ENCODE assay signal across 2 cellular contexts in the genomic region with DNA sequence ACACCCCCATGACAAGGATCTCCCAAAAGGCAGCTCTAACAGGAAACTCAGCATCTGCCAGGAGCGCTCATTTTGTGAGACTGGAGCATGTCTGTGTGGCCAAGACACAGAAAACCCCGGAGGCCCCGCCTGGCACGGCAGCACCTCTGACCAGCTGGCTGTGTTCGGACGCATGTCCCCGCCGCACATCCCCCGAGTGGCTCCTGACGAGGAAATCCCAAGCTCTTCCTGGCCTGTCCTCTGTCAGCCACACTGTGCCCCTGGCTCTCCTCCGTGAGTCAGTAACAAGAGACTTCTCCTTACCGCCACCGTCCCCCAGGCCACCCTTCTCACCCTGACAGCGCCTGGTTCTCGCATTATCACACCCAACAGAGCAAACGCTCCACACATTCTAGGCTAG.
TF ChIP-seq lines count a peak whose summit lies in the region.

No MANE protein-coding gene starts in this region.

TF ChIP-seq in SK-N-SH, 30 proteins besides CTCF, POLR2A, EP300 and RAD21 (continued from another document):
- no peak for TF ChIP-seq PBX3 (IDR thresholded peaks at IDR 0.05)
- TF ChIP-seq JUND (IDR thresholded peaks at IDR 0.05), result no peak
- TF ChIP-seq RFX5 (IDR thresholded peaks at IDR 0.05; ENCODE audit: low read length), result no peak
- no peak for TF ChIP-seq MEF2A (IDR thresholded peaks at IDR 0.05; ENCODE audit: borderline replicate concordance, low read depth)
- no peak for TF ChIP-seq NFIC (IDR thresholded peaks at IDR 0.05; ENCODE audit: borderline replicate concordance)
- TF ChIP-seq TAF1 (IDR thresholded peaks at IDR 0.05; ENCODE audit: borderline replicate concordance, low read depth, low read length), result no peak
- TF ChIP-seq YY1 (IDR thresholded peaks at IDR 0.05; ENCODE audit: low read depth), result no peak
- TF ChIP-seq MXI1 (IDR thresholded peaks at IDR 0.05; ENCODE audit: low read depth, low read length), result no peak
- TF ChIP-seq EZH2phosphoT487 (IDR thresholded peaks at IDR 0.05; ENCODE audit: borderline replicate concordance, low read depth), result no peak
- TF ChIP-seq, protein P1, sequence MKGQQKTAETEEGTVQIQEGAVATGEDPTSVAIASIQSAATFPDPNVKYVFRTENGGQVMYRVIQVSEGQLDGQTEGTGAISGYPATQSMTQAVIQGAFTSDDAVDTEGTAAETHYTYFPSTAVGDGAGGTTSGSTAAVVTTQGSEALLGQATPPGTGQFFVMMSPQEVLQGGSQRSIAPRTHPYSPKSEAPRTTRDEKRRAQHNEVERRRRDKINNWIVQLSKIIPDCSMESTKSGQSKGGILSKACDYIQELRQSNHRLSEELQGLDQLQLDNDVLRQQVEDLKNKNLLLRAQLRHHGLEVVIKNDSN (IDR thresholded peaks at IDR 0.05; ENCODE audit: borderline replicate concordance, low read depth), result no peak

TF ChIP-seq in SK-N-SH treated with all-trans-retinoic acid at 6 μM for 48 hours, 23 proteins besides CTCF, POLR2A, EP300 and RAD21 (continued from another document):
- TF ChIP-seq ZNF565 (CRISPR knock-in tag; conservative IDR thresholded peaks at IDR 0.05; ENCODE audit: low read depth), result no peak
